In the genomic region with DNA sequence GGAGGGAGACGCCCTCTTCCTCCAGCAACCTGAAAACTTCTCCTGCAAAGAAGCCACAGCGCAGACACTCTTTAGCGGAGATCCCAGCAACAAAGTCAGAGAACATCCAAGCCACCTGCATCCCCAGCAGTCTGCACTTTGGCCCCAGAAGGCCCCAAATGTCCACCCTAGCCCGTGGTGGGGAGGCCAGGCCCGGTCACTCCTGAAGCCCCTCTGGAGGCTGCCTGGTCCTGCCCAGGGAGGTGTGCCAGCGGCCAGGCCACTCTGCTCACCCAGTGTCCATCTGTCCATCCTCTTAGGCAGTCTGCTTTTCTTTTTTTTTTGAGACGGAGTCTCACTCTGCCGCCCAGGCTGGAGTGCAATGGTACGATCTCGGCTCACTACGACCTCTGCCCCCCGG, we compare ENCODE assay signal across 1 cellular context.
TF ChIP-seq lines count a peak whose summit lies in the region.

No MANE protein-coding gene starts in this region.

TF ChIP-seq in HCT116, 20 proteins besides CTCF, POLR2A, EP300 and RAD21:
- TF ChIP-seq CBX3 (IDR thresholded peaks at IDR 0.05; ENCODE audit: low read depth) (no peak), YY1 (IDR thresholded peaks at IDR 0.05; ENCODE audit: extremely low read depth, insufficient replicate concordance, low read depth, low read length) (no peak), ELF1 (IDR thresholded peaks at IDR 0.05; ENCODE audit: borderline replicate concordance, low read depth) (no peak), EZH2 (IDR thresholded peaks at IDR 0.05) (no peak), ATF3 (IDR thresholded peaks at IDR 0.05) (no peak), POLR2AphosphoS5 (IDR thresholded peaks at IDR 0.05; ENCODE audit: low read depth, low read length) (no peak), TCF7L2 (IDR thresholded peaks at IDR 0.05; ENCODE audit: borderline replicate concordance, extremely low read depth, insufficient read depth, insufficient read length) (no peak), ZNF274 (IDR thresholded peaks at IDR 0.05; ENCODE audit: low read depth, low read length) (no peak)
TF ChIP-seq in HCT116: peak in this region for 0.
